ENCODE assay signal across 27 cellular contexts in genomic region chr3:121243208-121243607, GRCh38.
"Had no signal": no experiment of that assay in that cellular context is flagged by ENCODE, and none has a peak within 500 bp of the region (broad histone marks: within the 10 kb centered on the region; RNA-seq: fewer than 3 reads in every experiment).

No MANE protein-coding gene starts in this region.

- H3K4me1 ChIP-seq: colonic mucosa, esophagus squamous epithelium, gastroesophageal sphincter, heart left ventricle, left ventricle myocardium inferior, lower lobe of right lung had no signal

- H3K36me3 ChIP-seq: colonic mucosa, esophagus squamous epithelium, gastroesophageal sphincter, heart left ventricle, left ventricle myocardium inferior, lower lobe of right lung had no signal

- H2AFZ ChIP-seq: hepatocyte had no signal

- H3K9me3 ChIP-seq: colonic mucosa, esophagus squamous epithelium, gastroesophageal sphincter, lower lobe of right lung, mucosa of descending colon had no signal

- DNase-seq: colonic mucosa; cortex of kidney; effector CD8-positive, alpha-beta T cell; effector memory CD8-positive, alpha-beta T cell; endodermal cell; erythroblast; esophagus squamous epithelium; foreskin fibroblast; heart left ventricle; hypothalamus; immature natural killer cell; islet precursor cell; kidney; kidney glomerular epithelial cell; left colon; left ventricle myocardium inferior; lower lobe of right lung; mesenchymal stem cell; mucosa of descending colon; naive B cell; naive thymus-derived CD8-positive, alpha-beta T cell had no signal

- H3K27me3 ChIP-seq: colonic mucosa, esophagus squamous epithelium, gastroesophageal sphincter, heart left ventricle, hepatocyte had no signal

- H3K27ac ChIP-seq: colonic mucosa, esophagus squamous epithelium, gastroesophageal sphincter, heart left ventricle, hepatocyte, left ventricle myocardium inferior, lower lobe of right lung had no signal

- H3K79me2 ChIP-seq: hepatocyte had no signal

- H3K4me3 ChIP-seq: colonic mucosa, esophagus squamous epithelium, gastroesophageal sphincter, heart left ventricle, hepatocyte, left ventricle myocardium inferior, lower lobe of right lung, mucosa of descending colon had no signal

- H3K4me2 ChIP-seq: hepatocyte had no signal

- FAIRE-seq: endometrium, frontal cortex, kidney had no signal

- ATAC-seq: effector memory CD8-positive, alpha-beta T cell; esophagus mucosa; gastroesophageal sphincter; heart left ventricle; left colon; left lobe of liver; lower lobe of right lung; mucosa of descending colon; naive thymus-derived CD8-positive, alpha-beta T cell had no signal
